Comparison of ENCODE assay signal across 9 cellular contexts in genomic region chr11:89491141-89491690, GRCh38. TPM values are rescaled to one million over a fixed set of nuclear protein-coding genes. Genes with fewer than 3 reads are reported as not detected.
A peak's percentile ranks its signal among the peaks of the same experiment; 100 is the strongest.
DNase-seq lines count a peak whose midpoint lies in the region; ATAC-seq and TF ChIP-seq lines count a peak whose summit lies in the region.
"Had no signal": no experiment of that assay in that cellular context is flagged by ENCODE, and none has a peak within 500 bp of the region (broad histone marks: within the 10 kb centered on the region; RNA-seq: fewer than 3 reads in every experiment).

Gene NOX4 (minus strand): TSS chr11:89491375. CDS start chr11:89491246, 129 bp downstream.

- peaks cover 0 to 2% of the 10 kb centered on the region in 2 donors for H3K9me3 ChIP-seq in lung (ENCODE audit: control insufficient read depth in 2 of 2, insufficient read depth in 1 of 2, low read length in 1 of 2)
- no peaks in the 10 kb centered on the region for H3K9me3 ChIP-seq in testis

- DNase-seq in NCI-H1105 (lab: John Stamatoyannopoulos, UW) (peak; percentile 12), lung (ENCODE audit: low spot score) (no peak), testis (peak; percentile 37), NCI-H1930 (lab: John Stamatoyannopoulos, UW) (no peak), NCI-H2081 (lab: John Stamatoyannopoulos, UW) (no peak), NCI-H345 (lab: John Stamatoyannopoulos, UW) (no peak), COR-L47 (lab: John Stamatoyannopoulos, UW) (no peak)
- DNase-seq: T-helper 17 cell had no signal

- peak; percentile 49 for ATAC-seq in esophagus mucosa
- peak; percentile 69 for ATAC-seq in lung (ENCODE audit: insufficient read depth, low FRiP score)
- ATAC-seq: T-helper 17 cell had no signal

- no peaks in the 10 kb centered on the region for H3K36me3 ChIP-seq in lung (ENCODE audit: control insufficient read depth in 2 of 2, insufficient read depth in 2 of 2, low read length in 2 of 2)
- H3K36me3 ChIP-seq in testis (ENCODE audit: low read depth, missing control alignments): no peaks in the 10 kb centered on the region

- peak within 1 kb of the TSS; percentile 10 for H3K4me3 ChIP-seq in lung
- peak within 1 kb of the TSS; percentile 48 to 63 for H3K4me3 ChIP-seq in testis

- intact Hi-C loops in testis (cut with DNase I; ENCODE audit: low total_unique reads): no loop called here

- WGBS in lung, 2 donors: 1 to 5% methylated on average over 43 to 47 of the region's 47 CpGs
- 0% methylated on average over 3 to 24 of the region's 47 CpGs for WGBS in testis, 2 donors

- TF ChIP-seq CTCF in lung (IDR thresholded peaks at IDR 0.05; ENCODE audit: control extremely low read depth, extremely low read depth) (no peak), testis (IDR thresholded peaks at IDR 0.05) (no peak)

- H3K27ac ChIP-seq in lung (ENCODE audit: low read depth in 1 of 2, low read length in 1 of 2) (peak within 1 kb of the TSS; percentile 6 to 54), testis (peak within 1 kb of the TSS; percentile 49 to 50)

- TF ChIP-seq POLR2A in testis (IDR thresholded peaks at IDR 0.05): no peak

- H3K27me3 ChIP-seq in lung (ENCODE audit: control insufficient read depth, insufficient read depth) (no peaks in the 10 kb centered on the region), testis (no peaks in the 10 kb centered on the region)

- no peaks in the 10 kb centered on the region for H3K4me1 ChIP-seq in lung (ENCODE audit: control insufficient read depth in 2 of 2, insufficient read depth in 2 of 2, low read length in 2 of 2)
- H3K4me1 ChIP-seq in testis: no peaks in the 10 kb centered on the region

RNA-seq across cellular contexts. Expression of gene NOX4, which starts in this region (rescaled TPM):
- 0.16 TPM for total RNA-seq in esophagus mucosa
- 1 to 10 TPM; 1.8 to 2.3 TPM for total RNA-seq in lung
- polyA plus RNA-seq in lung: under 1 TPM; 0.46 to 0.67 TPM
- 1 to 10 TPM; 1.3 to 3.0 TPM for total RNA-seq in testis
- 0.63 TPM for polyA plus RNA-seq in testis (ENCODE audit: insufficient read depth, low read depth, low replicate concordance)
- total RNA-seq: T-helper 17 cell had no signal

Comparison
In these comparisons a context has a peak if more than half of its experiments do, and no peak if none do; other contexts are left out.
1. Peak in ATAC-seq in esophagus mucosa; RNA of the gene not detected or under 1 TPM.
2. DNase-seq: peak in NCI-H1105 (single experiment) and testis (single experiment); none in lung (single experiment), NCI-H1930 (0 of 2), NCI-H2081 (0 of 2), NCI-H345 (single experiment) and COR-L47 (single experiment).